ENCODE assay signal across 8 cellular contexts in the genomic region with DNA sequence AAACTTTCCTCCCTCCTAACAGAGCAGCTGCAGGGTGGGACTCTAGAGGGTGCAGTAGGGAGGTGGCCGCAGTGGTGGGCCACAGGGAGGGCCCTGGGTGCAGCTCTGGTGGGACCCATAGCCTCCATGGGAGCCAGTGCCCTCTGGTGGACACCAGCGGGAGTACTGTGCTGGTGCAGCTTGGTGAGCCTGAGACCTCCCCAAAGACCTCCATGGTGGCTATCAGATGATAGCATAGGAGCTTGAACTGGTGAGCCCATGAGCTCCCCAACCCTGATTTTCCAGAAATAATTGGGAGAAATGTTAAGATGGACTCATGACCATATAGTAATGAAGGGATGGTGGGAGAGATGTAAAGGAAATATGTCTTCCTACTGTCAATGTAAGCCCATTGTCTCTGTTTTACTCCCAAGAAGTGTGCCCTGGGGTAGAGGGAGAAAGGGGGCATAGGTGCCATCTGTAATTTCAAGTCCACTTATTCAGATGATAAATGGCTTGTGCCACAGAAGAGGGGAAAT.
DNase-seq lines count a peak whose midpoint lies in the region; ATAC-seq and TF ChIP-seq lines count a peak whose summit lies in the region.

No MANE protein-coding gene starts in this region.

- H3K4me1 ChIP-seq in mucosa of descending colon (ENCODE audit: low read depth) = no peaks in the 10 kb centered on the region

- DNase-seq in NCI-H2029 (lab: John Stamatoyannopoulos, UW) (peak; percentile 1), NCI-H2029 treated with DMSO at 0.1 percent for 48 hours (lab: John Stamatoyannopoulos, UW) (no peak), LNCaP clone FGC (ENCODE audit: low read depth) (no peak), mucosa of descending colon (peak; percentile 41 to 48 (median 45)), globus pallidus (ENCODE audit: low spot score) (no peak)
- DNase-seq in activated naive CD4-positive, alpha-beta T cell treated with anti-CD3 and anti-CD28 coated beads, Interleukin-2, amount 50 U/mL, for 16 hours = peak; percentile 31

- H3K4me3 ChIP-seq in LNCaP clone FGC (ENCODE audit: low read depth, low read length) (no peak overlapping the region), mucosa of descending colon (no peak overlapping the region)

- intact Hi-C loops in mucosa of descending colon (cut with DNase I, micrococcal nuclease) = no loop called here

- peak; percentile 73 for ATAC-seq in GM21786 (IDR thresholded peaks at IDR 0.05; ENCODE audit: unreplicated experiment)
- peak; percentile 60 for ATAC-seq in mucosa of descending colon
- no peak for ATAC-seq in GM21447 (IDR thresholded peaks at IDR 0.05; ENCODE audit: unreplicated experiment)

- TF ChIP-seq CTCF in LNCaP clone FGC (IDR thresholded peaks at IDR 0.05; ENCODE audit: control insufficient read depth, extremely low read depth, insufficient read depth) (peak; percentile 51), mucosa of descending colon (IDR thresholded peaks at IDR 0.05) (peak; percentile 29)

- no peaks in the 10 kb centered on the region for H3K9me3 ChIP-seq in mucosa of descending colon

- no peaks in the 10 kb centered on the region for H3K36me3 ChIP-seq in mucosa of descending colon (ENCODE audit: low read depth)

Comparison
In these comparisons a context has a peak if more than half of its experiments do, and no peak if none do; other contexts are left out.
1. DNase-seq: peak in NCI-H2029 (single experiment), activated naive CD4-positive, alpha-beta T cell treated with anti-CD3 and anti-CD28 coated beads, Interleukin-2, amount 50 U/mL, for 16 hours (single experiment) and mucosa of descending colon (3 of 3); none in NCI-H2029 treated with DMSO at 0.1 percent for 48 hours (single experiment), LNCaP clone FGC (single experiment) and globus pallidus (single experiment).